Comparison of ENCODE assay signal across 29 cellular contexts in the genomic region with DNA sequence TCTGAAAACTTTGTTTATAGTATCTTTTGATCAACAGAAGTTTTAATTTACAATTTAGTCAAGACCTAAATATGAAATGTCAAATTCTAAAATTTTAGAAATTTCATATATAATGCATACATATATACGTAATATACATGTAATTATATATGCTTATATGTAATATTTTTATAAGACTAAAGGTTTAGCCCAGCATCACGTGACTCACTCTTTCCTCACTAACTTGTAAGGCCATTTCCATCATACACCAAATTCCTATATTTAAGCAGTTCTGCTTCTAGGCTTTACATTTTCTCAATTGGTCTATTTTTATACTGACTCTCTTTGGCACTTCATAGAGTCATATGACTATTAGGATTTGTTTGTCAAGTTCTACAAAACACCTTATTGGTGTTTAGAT. TPM values are rescaled to one million over a fixed set of nuclear protein-coding genes. Genes with fewer than 3 reads are reported as not detected.
A peak's percentile ranks its signal among the peaks of the same experiment; 100 is the strongest.
DNase-seq lines count a peak whose midpoint lies in the region; ATAC-seq, FAIRE-seq and TF ChIP-seq lines count a peak whose summit lies in the region.
"Had no signal": no experiment of that assay in that cellular context is flagged by ENCODE, and none has a peak within 500 bp of the region (broad histone marks: within the 10 kb centered on the region; RNA-seq: fewer than 3 reads in every experiment).

No MANE protein-coding gene starts in this region.

- TF ChIP-seq POLR2A in HepG2 (IDR thresholded peaks at IDR 0.05; ENCODE audit: insufficient read depth in 1 of 2, low read depth in 2 of 2, low read length in 2 of 2), result no peak
- TF ChIP-seq POLR2A in right lobe of liver (IDR thresholded peaks at IDR 0.05), result no peak
- no peak for TF ChIP-seq POLR2A in H1 (IDR thresholded peaks at IDR 0.05; ENCODE audit: control extremely low read depth in 1 of 2, low read depth in 2 of 2, low read length in 2 of 2)

- H3K23me2 ChIP-seq in H1 (ENCODE audit: low read depth, low read length), result no peaks in the 10 kb centered on the region

- H3K9me3 ChIP-seq in HepG2 (ENCODE audit: low read length), result no peaks in the 10 kb centered on the region
- no peaks in the 10 kb centered on the region for H3K9me3 ChIP-seq in right lobe of liver
- peaks cover 0 to 11% of the 10 kb centered on the region in 2 experiments; a peak in 2 of 4 replicates for H3K9me3 ChIP-seq in H1 (ENCODE audit: insufficient read depth in 2 of 2, low read depth in 1 of 2, low read length in 1 of 2)
- H3K9me3 ChIP-seq: BE2C had no signal

- H3K27ac ChIP-seq in HepG2 (ENCODE audit: extremely low read length, insufficient read depth, low read length) (no peak overlapping the region), right lobe of liver (no peak overlapping the region), H1 (ENCODE audit: low read depth, low read length) (no peak overlapping the region)
- H3K27ac ChIP-seq: 22Rv1, BLaER1 had no signal

- intact Hi-C loops in HepG2 (cut with micrococcal nuclease; ENCODE audit: unreplicated experiment) (no loop called here), right lobe of liver (cut with DNase I) (no loop called here)

- TF ChIP-seq EP300 in HepG2 (IDR thresholded peaks at IDR 0.05; ENCODE audit: low read depth in 2 of 2, low read length in 2 of 2) (no peak), HepG2 (CRISPR knock-in tag; IDR thresholded peaks at IDR 0.05; ENCODE audit: borderline replicate concordance) (no peak), H1 (IDR thresholded peaks at IDR 0.05; ENCODE audit: borderline replicate concordance in 1 of 2, low read depth in 2 of 2, low read length in 2 of 2) (no peak)

- H4K20me1 ChIP-seq in HepG2 (ENCODE audit: insufficient read depth, low read length), result no peaks in the 10 kb centered on the region
- H4K20me1 ChIP-seq in H1 (replicated peaks in 1 of 2; ENCODE audit: control insufficient read depth in 1 of 2, insufficient read depth in 2 of 2, low read length in 2 of 2), result no peaks in the 10 kb centered on the region
- H4K20me1 ChIP-seq: BLaER1 had no signal

- no peak overlapping the region for H3K18ac ChIP-seq in H1 (ENCODE audit: extremely low read depth, low read length)

- WGBS in HepG2 (ENCODE audit: low lambda C conversion rate), result 19% methylated on average over 2 of the region's 2 CpGs
- 81% methylated on average over 2 of the region's 2 CpGs for WGBS in right lobe of liver (ENCODE audit: insufficient coverage, low coverage, low lambda C conversion rate, missing lambda C conversion rate)
- WGBS in H1 (ENCODE audit: extremely low coverage in 1 of 2, insufficient coverage in 1 of 2, insufficient read length in 1 of 2, insufficient replicate concordance in 2 of 2, low coverage in 1 of 2, low lambda C conversion rate in 2 of 2, missing lambda C conversion rate in 1 of 2), 2 experiments, result 93% methylated on average over 2 of the region's 2 CpGs; no CpG with 5 or more reads in 1 of the 2 experiments

- CTCF ChIA-PET in HepG2 (lab: Yijun Ruan, JAX; ENCODE audit: low intra/inter-chr PET ratio, low total read pairs), result interaction anchor here (1.3 to 2.5 kb wide), 3 partner anchors 131 to 328 kb away, joined by 4 to 30 read pairs (median 8); a partner anchor contains a TSS
- CTCF ChIA-PET in H1 (lab: Charles Lee; ENCODE audit: partially characterized antibody), result interaction anchor here (0.7 kb wide), 1 partner anchor 197 kb away, joined by 3 read pairs; no protein-coding TSS in a partner anchor

- TF ChIP-seq CTCF in HepG2 (CRISPR knock-in tag; IDR thresholded peaks at IDR 0.05), result no peak
- no peak for TF ChIP-seq CTCF in right lobe of liver (IDR thresholded peaks at IDR 0.05)
- no peak for TF ChIP-seq CTCF in H1 (IDR thresholded peaks at IDR 0.05; ENCODE audit: control extremely low read depth in 1 of 3, insufficient read depth in 1 of 3, low read depth in 1 of 3, low read length in 3 of 3)

- H4K91ac ChIP-seq in H1 (replicated peaks; ENCODE audit: insufficient read length, low read length), result no peak overlapping the region

- POLR2A ChIA-PET in HepG2 (lab: Yijun Ruan, JAX), result no interaction called here
- POLR2A ChIA-PET in H1 (lab: Charles Lee; ENCODE audit: partially characterized antibody), result no interaction called here

- FAIRE-seq in HepG2 (lab: Jason Lieb, UNC) (no peak), H1 (lab: Jason Lieb, UNC) (peak; percentile 7)
- FAIRE-seq: GM12878, GM12892, GM18507 had no signal

- no peak overlapping the region for H2BK5ac ChIP-seq in H1 (ENCODE audit: low read depth, low read length)

- H3K14ac ChIP-seq in H1 (ENCODE audit: insufficient read length), result no peak overlapping the region

- H3K4me2 ChIP-seq in HepG2 (ENCODE audit: low read depth, low read length) (no peak overlapping the region), H1 (ENCODE audit: insufficient read depth in 1 of 2, low read depth in 2 of 2, low read length in 2 of 2) (no peak overlapping the region)
- H3K4me2 ChIP-seq: BLaER1 had no signal

- H3K23ac ChIP-seq in H1 (ENCODE audit: insufficient read length), result no peak overlapping the region

- H2AFZ ChIP-seq in HepG2 (ENCODE audit: low read length), result no peak overlapping the region
- no peak overlapping the region for H2AFZ ChIP-seq in H1 (ENCODE audit: low read length)

- H2AK5ac ChIP-seq in H1 (ENCODE audit: low read depth, low read length), result no peak overlapping the region

- H3K4me1 ChIP-seq in HepG2 (ENCODE audit: insufficient read depth, low read length) (no peaks in the 10 kb centered on the region), right lobe of liver (no peaks in the 10 kb centered on the region), H1 (replicated peaks in 1 of 4; ENCODE audit: control insufficient read depth in 3 of 4, insufficient read depth in 4 of 4, low read length in 3 of 4) (peaks cover 0 to 6% (median 1%) of the 10 kb centered on the region in 4 experiments; a peak in 3 of 7 replicates)
- H3K4me1 ChIP-seq: BLaER1 had no signal

- H3K4me3 ChIP-seq in HepG2 (replicated peaks in 1 of 3; ENCODE audit: insufficient read depth in 1 of 3, low read depth in 2 of 3, low read length in 3 of 3), result no peak overlapping the region
- H3K4me3 ChIP-seq in right lobe of liver, result no peak overlapping the region
- H3K4me3 ChIP-seq in H1 (ENCODE audit: extremely low read depth in 1 of 4, insufficient read depth in 2 of 4, low read depth in 3 of 4, low read length in 4 of 4), result no peak overlapping the region
- H3K4me3 ChIP-seq: BLaER1, GM12878 had no signal

- no peaks in the 10 kb centered on the region for H3K79me1 ChIP-seq in H1 (ENCODE audit: low read depth, low read length)

- H3K27me3 ChIP-seq in HepG2 (ENCODE audit: control insufficient read depth in 1 of 2, insufficient read depth in 2 of 2, low read length in 2 of 2), result peaks cover 0 to 4% of the 10 kb centered on the region in 2 experiments; a peak in 1 of 5 replicates
- H3K27me3 ChIP-seq in right lobe of liver, result no peaks in the 10 kb centered on the region
- no peaks in the 10 kb centered on the region for H3K27me3 ChIP-seq in H1 (replicated peaks in 1 of 4; ENCODE audit: control insufficient read depth in 3 of 4, extremely low read depth in 1 of 4, insufficient read depth in 3 of 4, low read length in 3 of 4)
- H3K27me3 ChIP-seq: BE2C, BLaER1 had no signal

- no peaks in the 10 kb centered on the region for H3K36me3 ChIP-seq in HepG2 (replicated peaks in 1 of 2; ENCODE audit: control insufficient read depth in 1 of 2, insufficient read depth in 2 of 2, low read length in 2 of 2)
- no peaks in the 10 kb centered on the region for H3K36me3 ChIP-seq in right lobe of liver
- peaks cover 0 to 7% (median 0%) of the 10 kb centered on the region in 4 experiments; a peak in 1 of 8 replicates for H3K36me3 ChIP-seq in H1 (ENCODE audit: control insufficient read depth in 2 of 4, insufficient read depth in 4 of 4, low read length in 3 of 4)
- H3K36me3 ChIP-seq: BE2C, BLaER1 had no signal

- no peak for DNase-seq in HepG2 (ENCODE audit: low spot score)
- DNase-seq in right lobe of liver, result no peak
- no peak for DNase-seq in H1 (ENCODE audit: low read depth in 1 of 2, low spot score in 2 of 2)
- DNase-seq in superior temporal gyrus (ENCODE audit: extremely low spot score), result no peak
- DNase-seq in RKO (ENCODE audit: low spot score), result no peak
- DNase-seq: ACHN; BE2C; C1 segment of cervical spinal cord; CD4-positive, alpha-beta memory T cell; CD4-positive, CD25-positive, alpha-beta regulatory T cell; CD8-positive, alpha-beta memory T cell; COR-L47; DMS 273 treated with DMSO at 0.1 percent for 48 hours; DMS153; DMS53; DMS79; DND-41; EL; GDM1 had no signal

- H2BK12ac ChIP-seq in H1 (ENCODE audit: low read depth, low read length), result no peak overlapping the region

- ATAC-seq in HepG2 (no peak), right lobe of liver (no peak)
- ATAC-seq: GM12878 had no signal

- H2BK20ac ChIP-seq in H1 (ENCODE audit: low read length), result no peak overlapping the region

- H4K5ac ChIP-seq in H1 (ENCODE audit: insufficient read length, low read depth, low read length), result no peak overlapping the region

- BruUV-seq in HepG2 (replicated peaks; lab: Mats Ljungman, UMichigan), result no TSS peak

- H4K8ac ChIP-seq in H1 (ENCODE audit: extremely low read depth, insufficient read depth, low read length), result no peak overlapping the region

- H3K4ac ChIP-seq in H1 (replicated peaks; ENCODE audit: insufficient read length, low read depth, low read length), result no peak overlapping the region

- H3K79me2 ChIP-seq in HepG2 (ENCODE audit: insufficient read depth, low read length), result no peaks in the 10 kb centered on the region
- no peaks in the 10 kb centered on the region for H3K79me2 ChIP-seq in H1 (ENCODE audit: control insufficient read depth in 1 of 2, insufficient read depth in 2 of 2, low read length in 2 of 2)

- H2BK15ac ChIP-seq in H1 (ENCODE audit: low read length), result no peak overlapping the region

- no peak overlapping the region for H2BK120ac ChIP-seq in H1 (replicated peaks; ENCODE audit: low read depth, low read length)

- no peak overlapping the region for H3K56ac ChIP-seq in H1 (replicated peaks; ENCODE audit: insufficient read length, low read depth, low read length)

- TF ChIP-seq RAD21 in HepG2 (CRISPR knock-in tag; IDR thresholded peaks at IDR 0.05) (no peak), H1 (IDR thresholded peaks at IDR 0.05 in 1 of 2, conservative IDR thresholded peaks at IDR 0.05 in 1 of 2; ENCODE audit: low read depth in 2 of 2, low read length in 2 of 2) (no peak)

- in situ Hi-C loops in HepG2 (cut with HindIII; ENCODE audit: extremely low pct_ligation_motif_present, low pct_unique_long_range_greater_than_20kb), result loop anchor here (10.0 kb wide), 1 partner anchor 202 kb away; a partner anchor contains a TSS

- H3K9ac ChIP-seq in HepG2 (ENCODE audit: insufficient read depth, low read depth, low read length) (no peak overlapping the region), H1 (replicated peaks in 1 of 4; ENCODE audit: extremely low read depth in 1 of 4, low read depth in 3 of 4, low read length in 3 of 4) (no peak overlapping the region)
- H3K9ac ChIP-seq: BLaER1 had no signal

RNA-seq across cellular contexts. Expression of a gene that starts 56.4 kb away (rescaled TPM):
- total RNA-seq in HepG2 (2016; rRNA removed; fragmentation: Illumina TruSeq; extraction: Trizol) (not detected in 2 replicates), right lobe of liver (not detected)
- not detected in 2 replicates for total RNA-seq in HepG2 (2016; cell fraction: cytosol; rRNA removed; fragmentation: Illumina TruSeq; extraction: Trizol; ENCODE audit: low read depth)
- total RNA-seq in HepG2 (2016; cell fraction: insoluble cytoplasmic fraction; rRNA removed; fragmentation: Illumina TruSeq; extraction: Trizol), result not detected in 2 replicates
- total RNA-seq in HepG2 (2016; cell fraction: membrane; rRNA removed; fragmentation: Illumina TruSeq; extraction: Trizol), result not detected in 2 replicates
- total RNA-seq in HepG2 (2016; cell fraction: nucleus; rRNA removed; fragmentation: Illumina TruSeq; extraction: Trizol), result not detected in 2 replicates
- polyA plus RNA-seq in HepG2 (2011; rRNA removed) (not detected in 2 replicates), H1 (2011; rRNA removed) (15.9 and 38.5 TPM in 2 replicates)
- polyA plus RNA-seq in HepG2 (2011; cell fraction: cytosol; rRNA removed), result not detected in 2 replicates
- polyA plus RNA-seq in HepG2 (2011; cell fraction: nucleus; rRNA removed), result not detected in 2 replicates
- not detected in 2 replicates for polyA plus RNA-seq in HepG2 (2012)
- not detected in 2 replicates for polyA plus RNA-seq in HepG2 (2016; cell fraction: cytosol; fragmentation: Illumina TruSeq; extraction: Trizol; ENCODE audit: low read depth)
- not detected in 2 replicates for polyA plus RNA-seq in HepG2 (2016; cell fraction: insoluble cytoplasmic fraction; fragmentation: Illumina TruSeq; extraction: Trizol; ENCODE audit: low read depth)
- polyA plus RNA-seq in HepG2 (2016; cell fraction: membrane; fragmentation: Illumina TruSeq; extraction: Trizol; ENCODE audit: low read depth), result not detected in 2 replicates
- polyA plus RNA-seq in HepG2 (2016; cell fraction: nucleus; fragmentation: Illumina TruSeq; extraction: Trizol; ENCODE audit: insufficient read depth, low read depth), result not detected in 2 replicates
- not detected in 2 replicates for polyA minus RNA-seq in HepG2 (2011; rRNA and poly(A)+ RNA removed; ENCODE audit: low replicate concordance)
- polyA minus RNA-seq in HepG2 (2011; cell fraction: cytosol; rRNA and poly(A)+ RNA removed), result not detected in 2 replicates
- not detected in 2 replicates for polyA minus RNA-seq in HepG2 (2011; cell fraction: nucleus; rRNA and poly(A)+ RNA removed)
- total RNA-seq in H1 (2021; fragmentation: NEBNext Ultra II Directional; extraction: Animal tissue kit (Norgen Biotek cat#: 25700)), result 15.8 and 17.3 TPM in 2 replicates
- polyA plus RNA-seq in H1 (2011; cell fraction: cytosol; rRNA removed), result 32.8 TPM
- 9.7 TPM for polyA plus RNA-seq in H1 (2011; cell fraction: nucleus; rRNA removed)
- 29.9 to 47.8 TPM (median 41.5 TPM) in 4 replicates for polyA plus RNA-seq in H1 (2012, experiment 1 of 2)
- polyA plus RNA-seq in H1 (2012, experiment 2 of 2), result 61.4 TPM
- polyA plus RNA-seq in H1 (2013, experiment 1 of 2), result 18.4 TPM
- polyA plus RNA-seq in H1 (2013, experiment 2 of 2), result 16.0 TPM
- polyA minus RNA-seq in H1 (2011; rRNA and poly(A)+ RNA removed), result 14.2 and 24.5 TPM in 2 replicates
- 12.2 TPM for polyA minus RNA-seq in H1 (2011; cell fraction: cytosol; rRNA and poly(A)+ RNA removed)
- 14.8 TPM for polyA minus RNA-seq in H1 (2011; cell fraction: nucleus; rRNA and poly(A)+ RNA removed)
- total RNA-seq: A172; CD4-positive, alpha-beta memory T cell; CD4-positive, CD25-positive, alpha-beta regulatory T cell; Daoy; G401; GM12878 had no signal
- polyA plus RNA-seq: AG04450; CD14-positive monocyte; CD4-positive, alpha-beta memory T cell; CD8-positive, alpha-beta memory T cell; GM12878 had no signal

Comparison
In these comparisons a context has a peak if more than half of its experiments do, and no peak if none do; other contexts are left out.
1. RNA of a gene that starts 56.4 kb away (total RNA-seq): 15.8 to 17.3 TPM in H1; not detected in HepG2 and not detected in right lobe of liver; every median in the first group is over 10 times any median in the second.